Comparison of ENCODE assay signal across 10 cellular contexts in genomic region chr12:124592481-124593160, GRCh38. TPM values are rescaled to one million over a fixed set of nuclear protein-coding genes. Genes with fewer than 3 reads are reported as not detected.
DNase-seq lines count a peak whose midpoint lies in the region; ATAC-seq, FAIRE-seq and TF ChIP-seq lines count a peak whose summit lies in the region.
"Had no signal": no experiment of that assay in that cellular context is flagged by ENCODE, and none has a peak within 500 bp of the region (broad histone marks: within the 10 kb centered on the region; RNA-seq: fewer than 3 reads in every experiment).

No MANE protein-coding gene starts in this region.

- H3K9ac ChIP-seq in astrocyte (ENCODE audit: low read length) (no peak overlapping the region), neural progenitor cell (no peak overlapping the region), MM.1S (ENCODE audit: low read length) (no peak overlapping the region)

- DNase-seq in GM18507 (ENCODE audit: extremely low spot score, insufficient read length, low read depth) (no peak), astrocyte (ENCODE audit: low read depth) (no peak), neural progenitor cell (ENCODE audit: low spot score) (no peak), OCI-M2 (lab: John Stamatoyannopoulos, UW; ENCODE audit: unreplicated experiment) (no peak), MM.1S (no peak), superior temporal gyrus (ENCODE audit: extremely low spot score) (no peak)
- DNase-seq: activated T-cell treated with anti-CD3 and anti-CD28 coated beads, Interleukin-2, amount 50 U/mL, for 4 hours; DND-41 had no signal

- H3K36me3 ChIP-seq in astrocyte (ENCODE audit: insufficient read depth, low read length) (no peaks in the 10 kb centered on the region), neural progenitor cell (no peaks in the 10 kb centered on the region), MM.1S (replicated peaks; ENCODE audit: insufficient read depth, low read length) (no peaks in the 10 kb centered on the region)

- H3K9me3 Mint-ChIP-seq in astrocyte (ENCODE audit: unreplicated experiment): peaks cover 17% of the 10 kb centered on the region
- H3K9me3 Mint-ChIP-seq in neural progenitor cell: peaks cover 9% of the 10 kb centered on the region

- H4K20me1 ChIP-seq in astrocyte (ENCODE audit: insufficient read depth, low read length) (no peaks in the 10 kb centered on the region), neural progenitor cell (ENCODE audit: low read depth) (no peaks in the 10 kb centered on the region), MM.1S (ENCODE audit: insufficient read depth, low read length) (no peaks in the 10 kb centered on the region)

- H3K9me3 ChIP-seq in astrocyte (ENCODE audit: insufficient read depth, low read depth, low read length) (peaks cover 11% of the 10 kb centered on the region), neural progenitor cell (ENCODE audit: low read depth) (no peaks in the 10 kb centered on the region), MM.1S (replicated peaks; ENCODE audit: insufficient read depth, low read length) (no peaks in the 10 kb centered on the region)

- H3K9me2 ChIP-seq in MM.1S (replicated peaks; ENCODE audit: insufficient read depth, low read length): no peaks in the 10 kb centered on the region

- H3K27me3 Mint-ChIP-seq in astrocyte (ENCODE audit: low read depth, unreplicated experiment) (peaks cover 13% of the 10 kb centered on the region), neural progenitor cell (ENCODE audit: insufficient read depth, low read depth) (peaks cover 3% of the 10 kb centered on the region)

- FAIRE-seq in GM18507 (lab: Jason Lieb, UNC): peak; percentile 69
- no peak for FAIRE-seq in astrocyte (lab: Jason Lieb, UNC)

- no peak overlapping the region for H3K4me3 ChIP-seq in astrocyte (ENCODE audit: insufficient read depth, low read depth, low read length)
- H3K4me3 ChIP-seq in neural progenitor cell: no peak overlapping the region
- H3K4me3 ChIP-seq in MM.1S (ENCODE audit: low read length): no peak overlapping the region

- H3K36me3 Mint-ChIP-seq in astrocyte (ENCODE audit: low read depth, unreplicated experiment) (peaks cover 3% of the 10 kb centered on the region), neural progenitor cell (no peaks in the 10 kb centered on the region)

- H3K4me2 ChIP-seq in astrocyte (ENCODE audit: low read length): peak overlapping the region; percentile 48
- no peak overlapping the region for H3K4me2 ChIP-seq in neural progenitor cell
- H3K4me2 ChIP-seq in MM.1S (ENCODE audit: low read depth, low read length): no peak overlapping the region

- H3K79me2 ChIP-seq in astrocyte (ENCODE audit: insufficient read depth, low read length): no peaks in the 10 kb centered on the region
- no peaks in the 10 kb centered on the region for H3K79me2 ChIP-seq in neural progenitor cell (ENCODE audit: low read depth)
- no peaks in the 10 kb centered on the region for H3K79me2 ChIP-seq in MM.1S (ENCODE audit: low read length)

- H3K27ac ChIP-seq in astrocyte (ENCODE audit: low read depth, low read length) (no peak overlapping the region), neural progenitor cell (no peak overlapping the region), MM.1S (ENCODE audit: low read length) (no peak overlapping the region)

- ATAC-seq in HG03103 (IDR thresholded peaks at IDR 0.05; ENCODE audit: low read depth, unreplicated experiment) (peak; percentile 56), GM21723 (IDR thresholded peaks at IDR 0.05; ENCODE audit: unreplicated experiment) (no peak)
- ATAC-seq: activated T-cell treated with anti-CD3 and anti-CD28 coated beads, Interleukin-2, amount 50 U/mL, for 4 hours had no signal

- H3F3A ChIP-seq in neural progenitor cell (ENCODE audit: low read depth): no peaks in the 10 kb centered on the region
- H3F3A ChIP-seq in MM.1S (ENCODE audit: insufficient read depth, low read length): no peaks in the 10 kb centered on the region

- H3K4me1 Mint-ChIP-seq in astrocyte (ENCODE audit: low read depth, unreplicated experiment) (peaks cover 5% of the 10 kb centered on the region), neural progenitor cell (peaks cover 7% of the 10 kb centered on the region)

- peaks cover 22% of the 10 kb centered on the region for H3K4me1 ChIP-seq in astrocyte (ENCODE audit: insufficient read depth, low read length)
- H3K4me1 ChIP-seq in neural progenitor cell: no peaks in the 10 kb centered on the region
- H3K4me1 ChIP-seq in MM.1S (ENCODE audit: low read length): no peaks in the 10 kb centered on the region

- H3K4me3 Mint-ChIP-seq in astrocyte (ENCODE audit: unreplicated experiment) (peak overlapping the region; percentile 4), neural progenitor cell (no peak overlapping the region)
- H3K4me3 Mint-ChIP-seq: activated T-cell treated with anti-CD3 and anti-CD28 coated beads, Interleukin-2, amount 50 U/mL, for 4 hours had no signal

- TF ChIP-seq CTCF in astrocyte (IDR thresholded peaks at IDR 0.05; ENCODE audit: insufficient read depth, low read depth, low read length) (no peak), neural progenitor cell (IDR thresholded peaks at IDR 0.05) (no peak), MM.1S (IDR thresholded peaks at IDR 0.05; ENCODE audit: low read length) (no peak)

- no peaks in the 10 kb centered on the region for H3K27me3 ChIP-seq in astrocyte (ENCODE audit: insufficient read depth, low read length)
- H3K27me3 ChIP-seq in neural progenitor cell: no peaks in the 10 kb centered on the region
- H3K27me3 ChIP-seq in MM.1S (replicated peaks; ENCODE audit: insufficient read depth, low read length): no peaks in the 10 kb centered on the region

- H3K27ac Mint-ChIP-seq in astrocyte (ENCODE audit: unreplicated experiment): no peak overlapping the region
- peak overlapping the region; percentile 30 for H3K27ac Mint-ChIP-seq in neural progenitor cell

- H2AFZ ChIP-seq in astrocyte (ENCODE audit: low read depth, low read length) (no peak overlapping the region), neural progenitor cell (replicated peaks) (no peak overlapping the region), MM.1S (ENCODE audit: low read length) (no peak overlapping the region)

RNA-seq across cellular contexts. Expression of gene NCOR2, which starts 25.2 kb away (rescaled TPM):
- total RNA-seq in astrocyte (425 and 489 TPM in 2 replicates), neural progenitor cell (ENCODE audit: low replicate concordance) (14.3 and 18.0 TPM in 2 replicates)

Comparison
In these comparisons a context has a peak if more than half of its experiments do, and no peak if none do; other contexts are left out.
1. RNA of gene NCOR2, which starts 25.2 kb away (total RNA-seq): 425 to 489 TPM in astrocyte; 14.3 to 18.0 TPM in neural progenitor cell; every median in the first group is over 10 times any median in the second.